ENCODE assay signal across 1 cellular context in genomic region chr2:164823126-164823525, GRCh38.
TF ChIP-seq lines count a peak whose summit lies in the region.

No MANE protein-coding gene starts in this region.

TF ChIP-seq in HepG2, 621 proteins besides CTCF, POLR2A, EP300 and RAD21 (continued from another document):
- TF ChIP-seq POGZ (CRISPR knock-in tag; IDR thresholded peaks at IDR 0.05) (peak; percentile 35; the same call in 1 of the 2 replicates), KAT2B (IDR thresholded peaks at IDR 0.05; ENCODE audit: borderline replicate concordance, low read depth, low read length) (0 out of 2 replicates have a peak, but pooled peaks have one; percentile 35), THYN1 (CRISPR knock-in tag; IDR thresholded peaks at IDR 0.05; ENCODE audit: borderline replicate concordance, low read depth) (no peak), HNRNPUL1 (IDR thresholded peaks at IDR 0.05; ENCODE audit: low read depth, low read length) (no peak), ZNF20 (CRISPR knock-in tag; IDR thresholded peaks at IDR 0.05) (no peak), SOX6 (IDR thresholded peaks at IDR 0.05) (no peak), SOX6 (CRISPR knock-in tag; IDR thresholded peaks at IDR 0.05) (peak; percentile 18; the same call in 1 of the 2 replicates), FOXA3 (CRISPR knock-in tag; IDR thresholded peaks at IDR 0.05) (peak; percentile 37; the same call in 1 of the 2 replicates), ZNF75D (CRISPR knock-in tag; IDR thresholded peaks at IDR 0.05; ENCODE audit: borderline replicate concordance) (no peak), ARID5B (CRISPR knock-in tag; IDR thresholded peaks at IDR 0.05) (peak; percentile 50; the same call in 1 of the 2 replicates), NFE2L1 (CRISPR knock-in tag; IDR thresholded peaks at IDR 0.05; ENCODE audit: borderline replicate concordance) (no peak), MNT (IDR thresholded peaks at IDR 0.05) (no peak), BCL6 (CRISPR knock-in tag; IDR thresholded peaks at IDR 0.05) (no peak), ZBTB42 (CRISPR knock-in tag; IDR thresholded peaks at IDR 0.05) (no peak), SOX5 (CRISPR knock-in tag; IDR thresholded peaks at IDR 0.05; ENCODE audit: borderline replicate concordance) (peak; percentile 31; the same call in 1 of the 2 replicates)
- TF ChIP-seq, protein P1, sequence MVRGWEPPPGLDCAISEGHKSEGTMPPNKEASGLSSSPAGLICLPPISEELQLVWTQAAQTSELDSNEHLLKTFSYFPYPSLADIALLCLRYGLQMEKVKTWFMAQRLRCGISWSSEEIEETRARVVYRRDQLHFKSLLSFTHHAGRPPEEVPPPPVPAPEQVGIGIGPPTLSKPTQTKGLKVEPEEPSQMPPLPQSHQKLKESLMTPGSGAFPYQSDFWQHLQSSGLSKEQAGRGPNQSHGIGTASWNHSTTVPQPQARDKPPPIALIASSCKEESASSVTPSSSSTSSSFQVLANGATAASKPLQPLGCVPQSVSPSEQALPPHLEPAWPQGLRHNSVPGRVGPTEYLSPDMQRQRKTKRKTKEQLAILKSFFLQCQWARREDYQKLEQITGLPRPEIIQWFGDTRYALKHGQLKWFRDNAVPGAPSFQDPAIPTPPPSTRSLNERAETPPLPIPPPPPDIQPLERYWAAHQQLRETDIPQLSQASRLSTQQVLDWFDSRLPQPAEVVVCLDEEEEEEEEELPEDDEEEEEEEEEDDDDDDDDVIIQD (CRISPR knock-in tag; IDR thresholded peaks at IDR 0.05; ENCODE audit: low read depth) = 0 out of 2 replicates have a peak, but pooled peaks have one; percentile 7
- TF ChIP-seq, protein P2, sequence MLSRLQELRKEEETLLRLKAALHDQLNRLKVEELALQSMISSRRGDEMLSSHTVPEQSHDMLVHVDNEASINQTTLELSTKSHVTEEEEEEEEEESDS (CRISPR knock-in tag; IDR thresholded peaks at IDR 0.05; ENCODE audit: borderline replicate concordance) = no peak
